ENCODE assay signal across 8 cellular contexts in the genomic region with DNA sequence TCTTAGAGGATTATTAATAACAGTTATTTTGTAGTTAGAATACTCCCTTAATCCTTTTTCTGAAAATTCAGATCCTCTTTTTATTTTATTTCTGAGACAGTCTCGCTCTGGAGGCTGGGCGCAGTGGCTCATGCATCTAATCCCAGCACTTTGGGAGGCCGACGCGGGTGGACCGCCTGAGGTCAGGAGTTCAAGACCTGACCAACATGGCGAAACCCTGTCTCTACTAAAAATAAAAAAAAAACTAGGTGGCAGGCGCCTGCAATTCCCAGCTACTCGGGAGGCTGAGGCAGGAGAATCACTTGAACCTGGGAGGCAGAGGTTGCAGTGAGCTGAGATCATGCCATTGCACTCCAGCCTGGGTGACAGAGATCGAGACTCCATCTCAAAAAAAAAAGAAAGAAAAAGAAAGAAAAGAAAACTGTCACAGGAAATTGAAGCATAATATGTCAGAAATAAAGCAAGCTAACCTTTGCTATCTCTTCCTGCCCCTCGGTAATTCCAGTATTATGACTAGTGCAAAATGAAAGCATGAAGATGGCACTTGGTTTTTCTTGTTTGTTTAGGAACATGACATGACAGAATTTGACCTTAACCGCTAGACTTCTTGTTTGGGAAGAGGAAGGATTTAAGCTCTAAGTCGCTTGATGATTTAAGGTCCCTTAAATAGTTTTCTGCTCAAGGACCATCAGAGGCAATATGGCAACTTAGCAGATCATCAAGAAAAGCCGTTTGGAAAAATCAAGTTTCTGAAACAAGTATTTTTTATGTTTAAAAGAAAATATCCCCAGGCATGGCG. TPM values are rescaled to one million over a fixed set of nuclear protein-coding genes. Genes with fewer than 3 reads are reported as not detected.
DNase-seq lines count a peak whose midpoint lies in the region; ATAC-seq and TF ChIP-seq lines count a peak whose summit lies in the region.

No MANE protein-coding gene starts in this region.

- intact Hi-C loops in activated CD4-positive, alpha-beta T cell treated with anti-CD3 and anti-CD28 coated beads for 36 hours (cut with DNase I, micrococcal nuclease) = loop anchor here (2.0 to 10.0 kb wide), 4 partner anchors 83 to 869 kb away; partner anchors contain the start of genes ACSS2 (in 1 of the 2), GGT7 (in 1 of the 2), TRPC4AP (in 1 of the 2) and UQCC1 (in 1 of the 2)
- intact Hi-C loops in stomach (cut with DNase I; ENCODE audit: low total_unique reads) = no loop called here

- peaks cover 29% of the 10 kb centered on the region for H3K4me1 Mint-ChIP-seq in activated CD4-positive, alpha-beta T cell treated with anti-CD3 and anti-CD28 coated beads for 36 hours
- peaks cover 39 to 47% of the 10 kb centered on the region in 2 donors for H3K4me1 Mint-ChIP-seq in immature natural killer cell

- H3K27ac ChIP-seq in WERI-Rb-1 (peak overlapping the region; percentile 99), stomach (peak overlapping the region; percentile 69 to 100 (median 99))

- H3K9me3 ChIP-seq in WERI-Rb-1 (ENCODE audit: severe bottlenecking) (no peaks in the 10 kb centered on the region), stomach (no peaks in the 10 kb centered on the region)

- peak overlapping the region; percentile 90 for H3K4me3 Mint-ChIP-seq in activated CD4-positive, alpha-beta T cell treated with anti-CD3 and anti-CD28 coated beads for 36 hours
- H3K4me3 Mint-ChIP-seq in immature natural killer cell = peak overlapping the region; percentile 97 to 100 (median 99)

- 70 to 83% (median 72%) methylated on average over 15 of the region's 15 CpGs for WGBS in stomach, 5 donors

- H3K36me3 Mint-ChIP-seq in activated CD4-positive, alpha-beta T cell treated with anti-CD3 and anti-CD28 coated beads for 36 hours (ENCODE audit: low read depth) = peaks cover 31% of the 10 kb centered on the region
- H3K36me3 Mint-ChIP-seq in immature natural killer cell = peaks cover 20 to 22% (median 21%) of the 10 kb centered on the region in 3 donors

- POLR2A ChIA-PET in activated CD4-positive, alpha-beta T cell treated with anti-CD3 and anti-CD28 coated beads for 36 hours (lab: Charles Lee) = interaction anchor here (0.6 to 3.5 kb wide), 16 partner anchors 9 to 1948 kb away, joined by 3 to 68 read pairs (median 5); partner anchors contain the start of genes ITCH, PHF20 and SCAND1

- DNase-seq in activated CD4-positive, alpha-beta T cell treated with anti-CD3 and anti-CD28 coated beads for 36 hours = peak; percentile 49
- DNase-seq in activated CD4-positive, alpha-beta T cell treated with anti-CD3 and anti-CD28 coated beads for 48 hours = no peak
- DNase-seq in WERI-Rb-1 (peak; percentile 77), immature natural killer cell (peak; percentile 35 to 39 (median 36)), stomach (no peak), mesenteric fat pad (ENCODE audit: low spot score) (no peak), hippocampal formation (lab: John Stamatoyannopoulos, UW) (no peak)

- CTCF ChIA-PET in activated CD4-positive, alpha-beta T cell treated with anti-CD3 and anti-CD28 coated beads for 36 hours (lab: Charles Lee) = interaction anchor here (0.6 to 3.3 kb wide), 10 partner anchors 9 to 356 kb away, joined by 3 to 28 read pairs (median 5); partner anchors contain the start of genes PHF20 and SCAND1

- no peaks in the 10 kb centered on the region for H3K9me3 Mint-ChIP-seq in activated CD4-positive, alpha-beta T cell treated with anti-CD3 and anti-CD28 coated beads for 36 hours (ENCODE audit: low read depth)
- no peaks in the 10 kb centered on the region for H3K9me3 Mint-ChIP-seq in immature natural killer cell

- H3K27me3 ChIP-seq in WERI-Rb-1 (ENCODE audit: insufficient read depth, low read depth, severe bottlenecking) = no peaks in the 10 kb centered on the region
- H3K27me3 ChIP-seq in stomach = no peaks in the 10 kb centered on the region

- TF ChIP-seq CTCF in WERI-Rb-1 (IDR thresholded peaks at IDR 0.05; ENCODE audit: low read depth, low read length) (no peak), stomach (IDR thresholded peaks at IDR 0.05) (no peak)

- TF ChIP-seq POLR2A in stomach (IDR thresholded peaks at IDR 0.05) = no peak

- H3K36me3 ChIP-seq in WERI-Rb-1 (peaks cover 29% of the 10 kb centered on the region), stomach (peaks cover 13 to 18% (median 18%) of the 10 kb centered on the region in 4 donors)

- H3K4me3 ChIP-seq in WERI-Rb-1 (ENCODE audit: low read depth, low read length) = peak overlapping the region; percentile 47
- no peak overlapping the region for H3K4me3 ChIP-seq in stomach

- peak overlapping the region; percentile 100 for H3K27ac Mint-ChIP-seq in activated CD4-positive, alpha-beta T cell treated with anti-CD3 and anti-CD28 coated beads for 36 hours
- H3K27ac Mint-ChIP-seq in immature natural killer cell = peak overlapping the region; percentile 97 to 100 (median 100)

- TF ChIP-seq EP300 in stomach (IDR thresholded peaks at IDR 0.05) = no peak

- peak; percentile 1 for ATAC-seq in activated CD4-positive, alpha-beta T cell treated with anti-CD3 and anti-CD28 coated beads for 36 hours
- no peak for ATAC-seq in HG03097 (IDR thresholded peaks at IDR 0.05; ENCODE audit: low FRiP score, unreplicated experiment)

- H3K27me3 Mint-ChIP-seq in activated CD4-positive, alpha-beta T cell treated with anti-CD3 and anti-CD28 coated beads for 36 hours = no peaks in the 10 kb centered on the region
- peaks cover 16 to 34% (median 18%) of the 10 kb centered on the region in 3 donors for H3K27me3 Mint-ChIP-seq in immature natural killer cell (ENCODE audit: low read depth in 3 of 3)

- H3K4me1 ChIP-seq in stomach = peaks cover 19 to 32% (median 27%) of the 10 kb centered on the region in 4 donors

RNA-seq across cellular contexts. Expression of gene RBM39, which starts 1.8 kb away (rescaled TPM):
- 100 to 1,000 TPM; 303 to 356 TPM for total RNA-seq in activated CD4-positive, alpha-beta T cell treated with anti-CD3 and anti-CD28 coated beads for 36 hours
- polyA plus RNA-seq in immature natural killer cell = 100 to 1,000 TPM; 120 to 203 (median 142) TPM
- total RNA-seq in stomach = 100 to 1,000 TPM; 358 to 770 (median 579) TPM
- 100 to 1,000 TPM in 2 of 3 donors, 10 to 100 TPM in 1; 93.3 to 273 (median 119) TPM for polyA plus RNA-seq in stomach
- total RNA-seq in mesenteric fat pad = 269 TPM

RNA-seq across cellular contexts. Expression of gene PHF20, which starts 27.9 kb away (rescaled TPM):
- 10 to 100 TPM; 54.3 to 61.6 TPM for total RNA-seq in activated CD4-positive, alpha-beta T cell treated with anti-CD3 and anti-CD28 coated beads for 36 hours
- polyA plus RNA-seq in immature natural killer cell (100 to 1,000 TPM in 2 of 3 donors, 10 to 100 TPM in 1; 92.6 to 140 (median 112) TPM), stomach (10 to 100 TPM; 18.3 to 27.3 (median 20.4) TPM)
- total RNA-seq in stomach (100 to 1,000 TPM in 1 of 5 donors, 10 to 100 TPM in 4; 22.6 to 135 (median 58.0) TPM), mesenteric fat pad (59.8 TPM)

RNA-seq across cellular contexts. Expression of gene ROMO1, which starts 44.7 kb away (rescaled TPM):
- total RNA-seq in activated CD4-positive, alpha-beta T cell treated with anti-CD3 and anti-CD28 coated beads for 36 hours = 100 to 1,000 TPM in 1 of 2 experiments, 10 to 100 TPM in 1; 50.4 to 112 TPM
- polyA plus RNA-seq in immature natural killer cell (100 to 1,000 TPM; 298 to 612 (median 340) TPM), stomach (100 to 1,000 TPM; 462 to 651 (median 513) TPM)
- total RNA-seq in stomach (100 to 1,000 TPM; 101 to 629 (median 179) TPM), mesenteric fat pad (141 TPM)

RNA-seq across cellular contexts. Expression of gene NFS1, which starts 44.7 kb away (rescaled TPM):
- total RNA-seq in activated CD4-positive, alpha-beta T cell treated with anti-CD3 and anti-CD28 coated beads for 36 hours = 10 to 100 TPM; 43.2 to 44.6 TPM
- polyA plus RNA-seq in immature natural killer cell = 10 to 100 TPM in 2 of 3 donors, 1 to 10 TPM in 1; 8.1 to 21.3 (median 20.0) TPM
- 10 to 100 TPM in 4 of 5 donors, under 1 TPM in 1; 0.58 to 54.2 (median 25.4) TPM for total RNA-seq in stomach
- polyA plus RNA-seq in stomach = 10 to 100 TPM; 22.0 to 27.6 (median 22.8) TPM
- total RNA-seq in mesenteric fat pad = 23.5 TPM

Comparison
In these comparisons a context has a peak if more than half of its experiments do, and no peak if none do; other contexts are left out.
1. DNase-seq: peak in activated CD4-positive, alpha-beta T cell treated with anti-CD3 and anti-CD28 coated beads for 36 hours (single experiment), WERI-Rb-1 (single experiment) and immature natural killer cell (3 of 3); none in activated CD4-positive, alpha-beta T cell treated with anti-CD3 and anti-CD28 coated beads for 48 hours (single experiment), stomach (single experiment), mesenteric fat pad (single experiment) and hippocampal formation (0 of 2).